17 cellular contexts compared by ENCODE assay signal in the genomic region with DNA sequence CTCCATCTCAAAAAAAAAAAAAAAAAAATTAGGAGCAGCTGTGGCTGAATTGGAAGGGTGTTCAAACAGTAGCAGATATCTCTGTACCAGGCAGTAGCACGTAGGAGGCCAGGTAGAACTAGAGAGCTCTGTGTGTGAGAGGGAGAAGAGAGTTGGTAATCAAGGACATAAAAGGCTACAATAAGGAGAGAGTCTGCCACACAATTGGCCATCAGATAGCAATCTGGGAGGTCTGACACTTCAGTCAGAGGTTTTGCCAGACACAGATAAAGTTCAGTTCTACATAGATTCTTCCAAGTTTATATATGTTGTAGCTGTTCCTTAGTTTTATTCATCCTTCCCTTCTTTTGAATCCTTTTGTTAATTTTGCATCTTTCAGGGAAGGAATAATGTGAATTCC.
"Had no signal": no experiment of that assay in that cellular context is flagged by ENCODE, and none has a peak within 500 bp of the region (broad histone marks: within the 10 kb centered on the region; RNA-seq: fewer than 3 reads in every experiment).

No MANE protein-coding gene starts in this region.

- H3K36me3 Mint-ChIP-seq: mesothelial cell of epicardium; natural killer cell treated with Interleukin-12 subunit alpha and Interleukin-12 subunit beta and Interleukin-15 and Interleukin-18, amount 100 ng/mL, for 72 hours; type B pancreatic cell had no signal

- DNase-seq: colonic mucosa; effector CD8-positive, alpha-beta T cell; heart left ventricle; hippocampal formation; kidney glomerular epithelial cell; occipital lobe; right cardiac atrium; small intestine; stimulated activated CD4-positive, alpha-beta T cell treated with anti-CD3 and anti-CD28 coated beads, Interleukin-12 subunit alpha, Interleukin-12 subunit beta, amount 100 ng/mL, for 4 hours; stimulated activated naive CD8-positive, alpha-beta T cell treated with anti-CD3 and anti-CD28 coated beads, Interleukin-15, Interleukin-2, amounts not matched to agents 100 U/mL and 50 U/mL, for 24 hours; thyroid gland had no signal

- H3K27me3 Mint-ChIP-seq: natural killer cell treated with Interleukin-12 subunit alpha and Interleukin-12 subunit beta and Interleukin-15 and Interleukin-18, amount 100 ng/mL, for 72 hours; progenitor cell of endocrine pancreas had no signal

- H3K9me3 Mint-ChIP-seq: type B pancreatic cell had no signal

- H3K27ac Mint-ChIP-seq: mesothelial cell of epicardium; natural killer cell treated with Interleukin-12 subunit alpha and Interleukin-12 subunit beta and Interleukin-15 and Interleukin-18, amount 100 ng/mL, for 72 hours; progenitor cell of endocrine pancreas; type B pancreatic cell had no signal

- H3K4me3 Mint-ChIP-seq: mesothelial cell of epicardium; natural killer cell treated with Interleukin-12 subunit alpha and Interleukin-12 subunit beta and Interleukin-15 and Interleukin-18, amount 100 ng/mL, for 72 hours; type B pancreatic cell had no signal

- ATAC-seq: esophagus mucosa; heart left ventricle; natural killer cell treated with Interleukin-12 subunit alpha and Interleukin-12 subunit beta and Interleukin-15 and Interleukin-18, amount 100 ng/mL, for 72 hours; pancreas; right cardiac atrium; stimulated activated naive CD8-positive, alpha-beta T cell treated with anti-CD3 and anti-CD28 coated beads, Interleukin-15, Interleukin-2, amounts not matched to agents 100 U/mL and 50 U/mL, for 24 hours had no signal
